In genomic region chr19:39566064-39566463, GRCh38 we compare ENCODE assay signal across 32 cellular contexts. TPM values are rescaled to one million over a fixed set of nuclear protein-coding genes. Genes with fewer than 3 reads are reported as not detected.
"Had no signal": no experiment of that assay in that cellular context is flagged by ENCODE, and none has a peak within 500 bp of the region (broad histone marks: within the 10 kb centered on the region; RNA-seq: fewer than 3 reads in every experiment).

No MANE protein-coding gene starts in this region.

- DNase-seq: dorsolateral prefrontal cortex; effector CD4-positive, alpha-beta T cell; foreskin melanocyte; glutamatergic neuron; heart right ventricle; hippocampal formation; immature natural killer cell; islet precursor cell; kidney glomerular epithelial cell; left colon; left ventricle myocardium superior; lower lobe of right lung; natural killer cell; occipital lobe; ovary; posterior cingulate gyrus; psoas muscle; right cardiac atrium; spleen; stimulated activated CD4-positive, alpha-beta T cell treated with anti-CD3 and anti-CD28 coated beads, Interleukin-4, amount 100 ng/mL, for 4 hours; stimulated activated naive CD8-positive, alpha-beta T cell treated with anti-CD3 and anti-CD28 coated beads, Interleukin-15, Interleukin-2, amounts not matched to agents 100 U/mL and 50 U/mL, for 24 hours; substantia nigra; testis; tibial artery had no signal

- H3K27me3 ChIP-seq: ovary, testis had no signal

- H3K4me3 ChIP-seq: dorsolateral prefrontal cortex, heart right ventricle, lower lobe of right lung, ovary, psoas muscle, skin epidermis, spleen, testis, tibial artery had no signal

- H3K4me1 ChIP-seq: heart right ventricle, lower lobe of right lung, psoas muscle, spleen, testis, tibial artery had no signal

- ATAC-seq: esophagus mucosa; heart right ventricle; left colon; left ventricle myocardium superior; lower lobe of right lung; natural killer cell; psoas muscle; right cardiac atrium; stimulated activated memory B cell treated with anti-CD40 and anti-IgM and Interleukin-4, amounts not matched to agents 10 μg/mL and 1 μg/mL and 100 μg/mL, for 72 hours; stimulated activated naive CD8-positive, alpha-beta T cell treated with anti-CD3 and anti-CD28 coated beads, Interleukin-15, Interleukin-2, amounts not matched to agents 100 U/mL and 50 U/mL, for 24 hours had no signal

- H3K27ac ChIP-seq: dorsolateral prefrontal cortex, epithelial cell of prostate, heart right ventricle, lower lobe of right lung, ovary, psoas muscle, skin epidermis, spleen, testis, tibial artery had no signal

- H3K9me3 ChIP-seq: heart right ventricle, lower lobe of right lung, ovary, psoas muscle, spleen, testis, tibial artery had no signal

- H3K36me3 ChIP-seq: heart right ventricle, lower lobe of right lung, ovary, spleen, tibial artery had no signal

RNA-seq across cellular contexts. Expression of gene LGALS13, which starts 36.3 kb away (rescaled TPM):
- total RNA-seq: esophagus mucosa, heart right ventricle, left colon, left ventricle myocardium superior, lower lobe of right lung, mesenteric fat pad, natural killer cell, occipital lobe, ovary, psoas muscle, renal cortical epithelial cell, right cardiac atrium, spleen, testis, urinary bladder had no signal
- polyA plus RNA-seq: heart right ventricle, immature natural killer cell, neural cell, ovary, psoas muscle, right cardiac atrium, spleen, urinary bladder had no signal

RNA-seq across cellular contexts. Expression of gene SELENOV, which starts 51.1 kb away (rescaled TPM):
- total RNA-seq: esophagus mucosa, heart right ventricle, left colon, left ventricle myocardium superior, lower lobe of right lung, mesenteric fat pad, natural killer cell, occipital lobe, psoas muscle, renal cortical epithelial cell, right cardiac atrium, spleen had no signal
- polyA plus RNA-seq: heart right ventricle, immature natural killer cell, psoas muscle, right cardiac atrium, spleen, urinary bladder had no signal
